ENCODE assay signal across 17 cellular contexts in the genomic region with DNA sequence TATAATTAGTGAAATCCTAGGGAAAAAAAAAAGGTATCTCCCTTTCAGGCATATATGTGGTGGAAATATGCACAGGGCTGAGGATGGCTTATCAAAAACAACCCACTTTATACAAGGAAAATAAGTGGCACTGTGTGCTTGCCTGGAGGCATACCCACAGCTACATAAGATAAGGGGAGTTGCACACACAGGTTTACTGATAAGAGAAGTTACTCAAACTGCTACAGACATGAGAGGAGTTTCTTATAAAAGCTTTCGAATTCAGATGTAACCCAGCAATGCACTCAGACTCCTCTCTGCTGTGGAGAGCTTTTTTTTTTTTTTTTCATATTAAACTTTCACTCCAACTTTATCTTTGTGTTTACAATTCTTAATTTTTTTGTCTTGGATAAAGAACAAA.
"Had no signal": no experiment of that assay in that cellular context is flagged by ENCODE, and none has a peak within 500 bp of the region (broad histone marks: within the 10 kb centered on the region; RNA-seq: fewer than 3 reads in every experiment).

No MANE protein-coding gene starts in this region.

- ATAC-seq: left lobe of liver; stimulated activated effector memory CD8-positive, alpha-beta T cell treated with anti-CD3 and anti-CD28 coated beads, Interleukin-12 subunit alpha, Interleukin-12 subunit beta, amount 100 ng/mL, for 72 hours had no signal

- H3K27me3 Mint-ChIP-seq: naive B cell had no signal

- H3K4me3 Mint-ChIP-seq: naive B cell; stimulated activated effector memory CD8-positive, alpha-beta T cell treated with anti-CD3 and anti-CD28 coated beads, Interleukin-12 subunit alpha, Interleukin-12 subunit beta, amount 100 ng/mL, for 72 hours had no signal

- H3K36me3 ChIP-seq: colonic mucosa, esophagus squamous epithelium, neutrophil, thyroid gland had no signal

- DNase-seq: activated gamma-delta T cell; activated T-cell treated with anti-CD3 and anti-CD28 coated beads for 4 hours; caudate nucleus; colonic mucosa; effector CD4-positive, alpha-beta T cell; esophagus squamous epithelium; hippocampal formation; naive B cell; retina; SIG-M5; thyroid gland had no signal

- H3K27ac ChIP-seq: colonic mucosa, esophagus squamous epithelium, neutrophil, parathyroid adenoma, thyroid gland had no signal

- FAIRE-seq: keratinocyte, urothelium cell line had no signal

- H3K27ac Mint-ChIP-seq: naive B cell; stimulated activated effector memory CD8-positive, alpha-beta T cell treated with anti-CD3 and anti-CD28 coated beads, Interleukin-12 subunit alpha, Interleukin-12 subunit beta, amount 100 ng/mL, for 72 hours had no signal

- H3K9me3 Mint-ChIP-seq: naive B cell; stimulated activated effector memory CD8-positive, alpha-beta T cell treated with anti-CD3 and anti-CD28 coated beads, Interleukin-12 subunit alpha, Interleukin-12 subunit beta, amount 100 ng/mL, for 72 hours had no signal

- H3K4me1 Mint-ChIP-seq: naive B cell; stimulated activated effector memory CD8-positive, alpha-beta T cell treated with anti-CD3 and anti-CD28 coated beads, Interleukin-12 subunit alpha, Interleukin-12 subunit beta, amount 100 ng/mL, for 72 hours had no signal

- H3K36me3 Mint-ChIP-seq: naive B cell; stimulated activated effector memory CD8-positive, alpha-beta T cell treated with anti-CD3 and anti-CD28 coated beads, Interleukin-12 subunit alpha, Interleukin-12 subunit beta, amount 100 ng/mL, for 72 hours had no signal

- H3K4me3 ChIP-seq: colonic mucosa, esophagus squamous epithelium, thyroid gland had no signal

- H3K9me3 ChIP-seq: colonic mucosa, esophagus squamous epithelium, neutrophil, thyroid gland had no signal

- H3K27me3 ChIP-seq: colonic mucosa, esophagus squamous epithelium, neutrophil, thyroid gland had no signal

- H3K4me1 ChIP-seq: colonic mucosa, esophagus squamous epithelium, parathyroid adenoma, thyroid gland had no signal
